Comparison of ENCODE assay signal across 1 cellular context in genomic region chr1:32364836-32365235, GRCh38.
TF ChIP-seq lines count a peak whose summit lies in the region.

No MANE protein-coding gene starts in this region.

TF ChIP-seq in IMR-90, 13 proteins besides CTCF, POLR2A, EP300 and RAD21 (continued from another document):
- no peak for TF ChIP-seq FOS (IDR thresholded peaks at IDR 0.05; ENCODE audit: low read depth, low read length)
- TF ChIP-seq, protein P1, sequence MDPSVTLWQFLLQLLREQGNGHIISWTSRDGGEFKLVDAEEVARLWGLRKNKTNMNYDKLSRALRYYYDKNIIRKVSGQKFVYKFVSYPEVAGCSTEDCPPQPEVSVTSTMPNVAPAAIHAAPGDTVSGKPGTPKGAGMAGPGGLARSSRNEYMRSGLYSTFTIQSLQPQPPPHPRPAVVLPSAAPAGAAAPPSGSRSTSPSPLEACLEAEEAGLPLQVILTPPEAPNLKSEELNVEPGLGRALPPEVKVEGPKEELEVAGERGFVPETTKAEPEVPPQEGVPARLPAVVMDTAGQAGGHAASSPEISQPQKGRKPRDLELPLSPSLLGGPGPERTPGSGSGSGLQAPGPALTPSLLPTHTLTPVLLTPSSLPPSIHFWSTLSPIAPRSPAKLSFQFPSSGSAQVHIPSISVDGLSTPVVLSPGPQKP (IDR thresholded peaks at IDR 0.05; ENCODE audit: borderline replicate concordance, low read depth, low read length) = no peak
- TF ChIP-seq NFE2L2 (IDR thresholded peaks at IDR 0.05; ENCODE audit: low read depth, low read length) = no peak
- no peak for TF ChIP-seq SMC3 (IDR thresholded peaks at IDR 0.05; ENCODE audit: low read depth, low read length)
- TF ChIP-seq RCOR1 (IDR thresholded peaks at IDR 0.05; ENCODE audit: insufficient replicate concordance, low read length) = no peak
- TF ChIP-seq CEBPB (IDR thresholded peaks at IDR 0.05; ENCODE audit: low read depth, low read length) = no peak
